In genomic region chr22:17836977-17837742, GRCh38 we compare ENCODE assay signal across 13 cellular contexts.
DNase-seq lines count a peak whose midpoint lies in the region; ATAC-seq, FAIRE-seq and TF ChIP-seq lines count a peak whose summit lies in the region.
"Had no signal": no experiment of that assay in that cellular context is flagged by ENCODE, and none has a peak within 500 bp of the region (broad histone marks: within the 10 kb centered on the region; RNA-seq: fewer than 3 reads in every experiment).

No MANE protein-coding gene starts in this region.

- POLR2A ChIA-PET in endothelial cell of umbilical vein (lab: Charles Lee): no interaction called here

- no peaks in the 10 kb centered on the region for H3K9me2 ChIP-seq in GM23248 (ENCODE audit: insufficient read depth)

- dilution Hi-C loops in endothelial cell of umbilical vein (cut with MboI; ENCODE audit: extremely low pct_ligation_motif_present, low sequenced_read_pairs): no loop called here

- TF ChIP-seq EP300 in suprapubic skin (IDR thresholded peaks at IDR 0.05): no peak

- no peak for FAIRE-seq in endothelial cell of umbilical vein (lab: Jason Lieb, UNC)

- DNase-seq in endothelial cell of umbilical vein (ENCODE audit: low read depth, low spot score) (peak; percentile 29), left lung (no peak), suprapubic skin (ENCODE audit: low spot score in 2 of 2) (no peak), GM23248 (no peak), NCI-H2107 treated with DMSO at 0.1 percent for 48 hours (lab: John Stamatoyannopoulos, UW; ENCODE audit: unreplicated experiment) (no peak)
- DNase-seq in central memory CD4-positive, alpha-beta T cell: no peak
- DNase-seq: CD8-positive, alpha-beta memory T cell; KG1; NCI-H2081 treated with DMSO at 0.1 percent for 48 hours had no signal

- H4K20me1 ChIP-seq in endothelial cell of umbilical vein (replicated peaks; ENCODE audit: control insufficient read depth, extremely low read depth, insufficient read depth, low read length) (no peaks in the 10 kb centered on the region), GM23248 (ENCODE audit: insufficient read depth) (no peaks in the 10 kb centered on the region)

- H3K4me3 ChIP-seq in endothelial cell of umbilical vein (replicated peaks in 1 of 3; ENCODE audit: insufficient read depth in 1 of 3, low read depth in 1 of 3, low read length in 3 of 3): no peak overlapping the region
- no peak overlapping the region for H3K4me3 ChIP-seq in left lung
- no peak overlapping the region for H3K4me3 ChIP-seq in suprapubic skin
- no peak overlapping the region for H3K4me3 ChIP-seq in GM23248
- H3K4me3 ChIP-seq: skin epidermis had no signal

- peaks cover 0 to 11% of the 10 kb centered on the region in 2 experiments for H3K36me3 ChIP-seq in endothelial cell of umbilical vein (ENCODE audit: control insufficient read depth in 2 of 2, extremely low read depth in 1 of 2, insufficient read depth in 2 of 2, low read length in 2 of 2)
- H3K36me3 ChIP-seq in left lung: peaks cover 0 to 13% of the 10 kb centered on the region in 2 donors
- peaks cover 37% of the 10 kb centered on the region for H3K36me3 ChIP-seq in suprapubic skin
- peaks cover 3% of the 10 kb centered on the region; the same call in 1 of the 2 replicates for H3K36me3 ChIP-seq in GM23248 (ENCODE audit: low read depth)

- BruUV-seq in endothelial cell of umbilical vein (replicated peaks; lab: Mats Ljungman, UMichigan): no TSS peak

- H3K9me1 ChIP-seq in endothelial cell of umbilical vein (replicated peaks; ENCODE audit: control insufficient read depth, extremely low read depth, insufficient read depth, low read length): no peaks in the 10 kb centered on the region

- peak; percentile 21; the same call in 1 of the 2 replicates for TF ChIP-seq CTCF in VCaP (conservative IDR thresholded peaks at IDR 0.05)
- TF ChIP-seq CTCF in endothelial cell of umbilical vein (IDR thresholded peaks at IDR 0.05; ENCODE audit: extremely low read depth in 1 of 2, insufficient read depth in 1 of 2, low read depth in 1 of 2, low read length in 2 of 2): no peak
- no peak for TF ChIP-seq CTCF in left lung (IDR thresholded peaks at IDR 0.05)
- no peak for TF ChIP-seq CTCF in suprapubic skin (IDR thresholded peaks at IDR 0.05)

- H3K9ac ChIP-seq in endothelial cell of umbilical vein (replicated peaks; ENCODE audit: extremely low read depth, insufficient read depth, low read length): no peak overlapping the region
- H3K9ac ChIP-seq in GM23248: no peak overlapping the region

- H3K4me1 ChIP-seq in endothelial cell of umbilical vein (ENCODE audit: control insufficient read depth, extremely low read depth, insufficient read depth, low read length): no peaks in the 10 kb centered on the region
- no peaks in the 10 kb centered on the region for H3K4me1 ChIP-seq in left lung
- peaks cover 11% of the 10 kb centered on the region for H3K4me1 ChIP-seq in suprapubic skin
- peaks cover 4% of the 10 kb centered on the region; the same call in 1 of the 2 replicates for H3K4me1 ChIP-seq in GM23248 (ENCODE audit: insufficient read depth)

- TF ChIP-seq POLR2A in endothelial cell of umbilical vein (IDR thresholded peaks at IDR 0.05; ENCODE audit: low read depth, low read length): no peak
- TF ChIP-seq POLR2A in suprapubic skin (IDR thresholded peaks at IDR 0.05): no peak

- H3K79me2 ChIP-seq in endothelial cell of umbilical vein (ENCODE audit: control insufficient read depth, insufficient read depth, low read length) (no peaks in the 10 kb centered on the region), GM23248 (ENCODE audit: insufficient read depth) (no peaks in the 10 kb centered on the region)

- CTCF ChIA-PET in endothelial cell of umbilical vein (lab: Charles Lee): interaction anchor here (1.3 to 9.4 kb wide), 2 partner anchors 239 kb away, joined by 6 to 385 read pairs; partner anchors contain the start of gene PEX26

- 64% methylated on average over 13 of the region's 14 CpGs for WGBS in suprapubic skin
- 87% methylated on average over 14 of the region's 14 CpGs for WGBS in GM23248 (ENCODE audit: low coverage in 1 of 2, low lambda C conversion rate in 2 of 2, missing lambda C conversion rate in 2 of 2), 2 experiments

- in situ Hi-C loops in GM23248 (cut with MboI): no loop called here

- H3K27ac ChIP-seq in VCaP: peak overlapping the region; percentile 67
- H3K27ac ChIP-seq in endothelial cell of umbilical vein (ENCODE audit: insufficient read depth, low read depth, low read length): no peak overlapping the region
- no peak overlapping the region for H3K27ac ChIP-seq in left lung
- peak overlapping the region; percentile 68 for H3K27ac ChIP-seq in suprapubic skin
- no peak overlapping the region for H3K27ac ChIP-seq in GM23248

- no peaks in the 10 kb centered on the region for H3F3A ChIP-seq in GM23248 (ENCODE audit: insufficient read depth)

- H3K9me3 ChIP-seq in endothelial cell of umbilical vein (replicated peaks; ENCODE audit: control insufficient read depth, insufficient read depth, low read length): no peaks in the 10 kb centered on the region
- no peaks in the 10 kb centered on the region for H3K9me3 ChIP-seq in left lung
- H3K9me3 ChIP-seq in suprapubic skin: no peaks in the 10 kb centered on the region
- H3K9me3 ChIP-seq in GM23248 (ENCODE audit: low read depth): no peaks in the 10 kb centered on the region

- H2AFZ ChIP-seq in endothelial cell of umbilical vein (ENCODE audit: low read depth, low read length): no peak overlapping the region
- no peak overlapping the region for H2AFZ ChIP-seq in GM23248

- H3K27me3 ChIP-seq in endothelial cell of umbilical vein (ENCODE audit: control insufficient read depth in 2 of 2, insufficient read depth in 2 of 2, low read length in 2 of 2) (no peaks in the 10 kb centered on the region), left lung (no peaks in the 10 kb centered on the region), suprapubic skin (no peaks in the 10 kb centered on the region), GM23248 (replicated peaks; ENCODE audit: insufficient read depth) (no peaks in the 10 kb centered on the region)

- ATAC-seq in left lung (peak; percentile 78), GM21447 (IDR thresholded peaks at IDR 0.05; ENCODE audit: unreplicated experiment) (no peak)
- ATAC-seq: HCT116 had no signal

- H3K4me2 ChIP-seq in endothelial cell of umbilical vein (ENCODE audit: insufficient read depth, low read length): no peak overlapping the region
- H3K4me2 ChIP-seq in GM23248 (ENCODE audit: unreplicated experiment): no peak overlapping the region

- intact Hi-C loops in endothelial cell of umbilical vein (cut with micrococcal nuclease): no loop called here
- intact Hi-C loops in left lung (cut with DNase I): no loop called here

TF ChIP-seq in endothelial cell of umbilical vein, 7 proteins besides CTCF, POLR2A, EP300 and RAD21:
- TF ChIP-seq POLR2AphosphoS5 (IDR thresholded peaks at IDR 0.05; ENCODE audit: insufficient read depth, low read depth, low read length) (no peak), GATA2 (IDR thresholded peaks at IDR 0.05; ENCODE audit: insufficient read depth, insufficient read length, low read depth, low read length) (no peak), MAX (IDR thresholded peaks at IDR 0.05; ENCODE audit: insufficient read depth, insufficient read length) (no peak), JUN (IDR thresholded peaks at IDR 0.05; ENCODE audit: borderline replicate concordance, insufficient read depth, insufficient read length, low read depth) (no peak), MYC (IDR thresholded peaks at IDR 0.05; ENCODE audit: low read depth, low read length) (no peak), EZH2 (IDR thresholded peaks at IDR 0.05; ENCODE audit: borderline replicate concordance, low read depth, low read length, severe bottlenecking) (no peak), FOS (IDR thresholded peaks at IDR 0.05; ENCODE audit: borderline replicate concordance, insufficient read depth, low read length) (no peak)

Comparison
In these comparisons a context has a peak if more than half of its experiments do, and no peak if none do; other contexts are left out.
1. H3K27ac ChIP-seq: peak in VCaP (single experiment) and suprapubic skin (single experiment); none in endothelial cell of umbilical vein (single experiment), left lung (0 of 2) and GM23248 (single experiment).